Comparison of ENCODE assay signal across 1 cellular context in the genomic region with DNA sequence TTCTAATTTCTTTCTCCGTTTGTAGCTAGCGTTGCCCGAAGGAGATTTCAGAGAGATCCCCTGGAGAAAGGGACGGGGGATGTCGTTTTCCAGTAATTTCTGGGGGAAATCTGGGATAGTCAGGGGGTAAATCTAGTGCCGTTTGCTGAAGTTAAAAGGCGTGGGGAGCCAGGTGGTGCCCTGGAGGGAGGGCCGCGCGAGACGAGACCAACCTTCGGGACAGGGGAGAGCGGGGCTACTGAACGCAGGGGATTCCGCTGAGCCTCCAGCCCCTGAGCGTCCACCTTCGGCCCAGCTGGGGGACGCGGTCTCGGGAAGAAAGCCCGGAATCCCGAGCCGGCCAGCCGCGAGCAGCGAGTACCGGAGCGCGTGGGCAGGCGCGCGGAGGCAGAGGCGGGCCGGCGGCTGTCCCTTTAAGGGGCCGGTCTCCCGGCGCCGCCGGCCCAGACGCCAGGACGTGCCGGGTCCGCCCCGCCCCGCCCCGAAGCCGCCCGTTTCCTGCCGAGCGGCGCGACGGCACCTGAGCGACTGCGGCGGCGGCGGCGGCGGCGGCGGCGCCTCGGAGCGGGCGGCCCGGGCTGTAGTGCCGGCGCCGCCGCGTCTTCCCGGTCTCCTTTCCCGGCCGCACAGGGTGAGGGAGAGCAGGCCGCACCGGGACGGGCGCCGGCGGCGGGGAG.
TF ChIP-seq lines count a peak whose summit lies in the region.

KTN1 (plus strand) TSS at position 484 of the 677 bp plus-strand sequence. CDS start 31,842 bp downstream, outside the sequence.

TF ChIP-seq in HepG2, 621 proteins besides CTCF, POLR2A, EP300 and RAD21 (continued from another document and continues in another):
- TF ChIP-seq ZBTB42 (CRISPR knock-in tag; IDR thresholded peaks at IDR 0.05) = no peak
- 0 out of 2 replicates have a peak, but pooled peaks have one; percentile 29 for TF ChIP-seq GATAD2A (CRISPR knock-in tag; IDR thresholded peaks at IDR 0.05)
- TF ChIP-seq RXRB (CRISPR knock-in tag; IDR thresholded peaks at IDR 0.05; ENCODE audit: borderline replicate concordance) = 0 out of 2 replicates have a peak, but pooled peaks have one; percentile 20
- no peak for TF ChIP-seq ZNF446 (CRISPR knock-in tag; IDR thresholded peaks at IDR 0.05)
- no peak for TF ChIP-seq NR0B2 (CRISPR knock-in tag; IDR thresholded peaks at IDR 0.05)
- peak; percentile 50; the same call in 1 of the 2 replicates for TF ChIP-seq HOXA5 (CRISPR knock-in tag; IDR thresholded peaks at IDR 0.05)
- TF ChIP-seq RERE (CRISPR knock-in tag; IDR thresholded peaks at IDR 0.05; ENCODE audit: low read depth) = no peak
- no peak for TF ChIP-seq E2F1 (CRISPR knock-in tag; IDR thresholded peaks at IDR 0.05)
- no peak for TF ChIP-seq ZNF253 (CRISPR knock-in tag; IDR thresholded peaks at IDR 0.05; ENCODE audit: borderline replicate concordance)
- TF ChIP-seq ELF1 (CRISPR knock-in tag; IDR thresholded peaks at IDR 0.05) = no peak
- no peak for TF ChIP-seq ZNF180 (CRISPR knock-in tag; IDR thresholded peaks at IDR 0.05; ENCODE audit: borderline replicate concordance, low read depth)
- TF ChIP-seq, protein P1, sequence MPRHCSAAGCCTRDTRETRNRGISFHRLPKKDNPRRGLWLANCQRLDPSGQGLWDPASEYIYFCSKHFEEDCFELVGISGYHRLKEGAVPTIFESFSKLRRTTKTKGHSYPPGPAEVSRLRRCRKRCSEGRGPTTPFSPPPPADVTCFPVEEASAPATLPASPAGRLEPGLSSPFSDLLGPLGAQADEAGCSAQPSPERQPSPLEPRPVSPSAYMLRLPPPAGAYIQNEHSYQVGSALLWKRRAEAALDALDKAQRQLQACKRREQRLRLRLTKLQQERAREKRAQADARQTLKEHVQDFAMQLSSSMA (CRISPR knock-in tag; IDR thresholded peaks at IDR 0.05) = no peak
- no peak for TF ChIP-seq CAMTA2 (CRISPR knock-in tag; IDR thresholded peaks at IDR 0.05; ENCODE audit: borderline replicate concordance)
- TF ChIP-seq HNRNPL (IDR thresholded peaks at IDR 0.05; ENCODE audit: low read depth, low read length) = no peak
- TF ChIP-seq ZNF562 (CRISPR knock-in tag; IDR thresholded peaks at IDR 0.05; ENCODE audit: borderline replicate concordance) = no peak
- TF ChIP-seq STAT6 (CRISPR knock-in tag; IDR thresholded peaks at IDR 0.05; ENCODE audit: borderline replicate concordance) = no peak
- TF ChIP-seq, protein P2, sequence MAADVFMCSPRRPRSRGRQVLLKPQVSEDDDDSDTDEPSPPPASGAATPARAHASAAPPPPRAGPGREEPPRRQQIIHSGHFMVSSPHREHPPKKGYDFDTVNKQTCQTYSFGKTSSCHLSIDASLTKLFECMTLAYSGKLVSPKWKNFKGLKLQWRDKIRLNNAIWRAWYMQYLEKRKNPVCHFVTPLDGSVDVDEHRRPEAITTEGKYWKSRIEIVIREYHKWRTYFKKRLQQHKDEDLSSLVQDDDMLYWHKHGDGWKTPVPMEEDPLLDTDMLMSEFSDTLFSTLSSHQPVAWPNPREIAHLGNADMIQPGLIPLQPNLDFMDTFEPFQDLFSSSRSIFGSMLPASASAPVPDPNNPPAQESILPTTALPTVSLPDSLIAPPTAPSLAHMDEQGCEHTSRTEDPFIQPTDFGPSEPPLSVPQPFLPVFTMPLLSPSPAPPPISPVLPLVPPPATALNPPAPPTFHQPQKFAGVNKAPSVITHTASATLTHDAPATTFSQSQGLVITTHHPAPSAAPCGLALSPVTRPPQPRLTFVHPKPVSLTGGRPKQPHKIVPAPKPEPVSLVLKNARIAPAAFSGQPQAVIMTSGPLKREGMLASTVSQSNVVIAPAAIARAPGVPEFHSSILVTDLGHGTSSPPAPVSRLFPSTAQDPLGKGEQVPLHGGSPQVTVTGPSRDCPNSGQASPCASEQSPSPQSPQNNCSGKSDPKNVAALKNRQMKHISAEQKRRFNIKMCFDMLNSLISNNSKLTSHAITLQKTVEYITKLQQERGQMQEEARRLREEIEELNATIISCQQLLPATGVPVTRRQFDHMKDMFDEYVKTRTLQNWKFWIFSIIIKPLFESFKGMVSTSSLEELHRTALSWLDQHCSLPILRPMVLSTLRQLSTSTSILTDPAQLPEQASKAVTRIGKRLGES (CRISPR knock-in tag; IDR thresholded peaks at IDR 0.05; ENCODE audit: borderline replicate concordance) = no peak
- peak; percentile 70 for TF ChIP-seq ZNF687 (CRISPR knock-in tag; IDR thresholded peaks at IDR 0.05)
- TF ChIP-seq DMAP1 (CRISPR knock-in tag; IDR thresholded peaks at IDR 0.05) = peak; percentile 63
- TF ChIP-seq, protein P3, sequence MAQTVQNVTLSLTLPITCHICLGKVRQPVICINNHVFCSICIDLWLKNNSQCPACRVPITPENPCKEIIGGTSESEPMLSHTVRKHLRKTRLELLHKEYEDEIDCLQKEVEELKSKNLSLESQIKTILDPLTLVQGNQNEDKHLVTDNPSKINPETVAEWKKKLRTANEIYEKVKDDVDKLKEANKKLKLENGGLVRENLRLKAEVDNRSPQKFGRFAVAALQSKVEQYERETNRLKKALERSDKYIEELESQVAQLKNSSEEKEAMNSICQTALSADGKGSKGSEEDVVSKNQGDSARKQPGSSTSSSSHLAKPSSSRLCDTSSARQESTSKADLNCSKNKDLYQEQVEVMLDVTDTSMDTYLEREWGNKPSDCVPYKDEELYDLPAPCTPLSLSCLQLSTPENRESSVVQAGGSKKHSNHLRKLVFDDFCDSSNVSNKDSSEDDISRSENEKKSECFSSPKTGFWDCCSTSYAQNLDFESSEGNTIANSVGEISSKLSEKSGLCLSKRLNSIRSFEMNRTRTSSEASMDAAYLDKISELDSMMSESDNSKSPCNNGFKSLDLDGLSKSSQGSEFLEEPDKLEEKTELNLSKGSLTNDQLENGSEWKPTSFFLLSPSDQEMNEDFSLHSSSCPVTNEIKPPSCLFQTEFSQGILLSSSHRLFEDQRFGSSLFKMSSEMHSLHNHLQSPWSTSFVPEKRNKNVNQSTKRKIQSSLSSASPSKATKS (CRISPR knock-in tag; IDR thresholded peaks at IDR 0.05) = no peak
- TF ChIP-seq RBM22 (optimal IDR thresholded peaks at IDR 0.05; ENCODE audit: low read length) = no peak
- TF ChIP-seq ZNF512B (CRISPR knock-in tag; IDR thresholded peaks at IDR 0.05; ENCODE audit: borderline replicate concordance) = no peak
- no peak for TF ChIP-seq U2AF2 (IDR thresholded peaks at IDR 0.05; ENCODE audit: low read depth, low read length)
- TF ChIP-seq ZBTB3 (CRISPR knock-in tag; IDR thresholded peaks at IDR 0.05; ENCODE audit: borderline replicate concordance, low read depth) = no peak
